Comparison of ENCODE assay signal across 14 cellular contexts in the genomic region with DNA sequence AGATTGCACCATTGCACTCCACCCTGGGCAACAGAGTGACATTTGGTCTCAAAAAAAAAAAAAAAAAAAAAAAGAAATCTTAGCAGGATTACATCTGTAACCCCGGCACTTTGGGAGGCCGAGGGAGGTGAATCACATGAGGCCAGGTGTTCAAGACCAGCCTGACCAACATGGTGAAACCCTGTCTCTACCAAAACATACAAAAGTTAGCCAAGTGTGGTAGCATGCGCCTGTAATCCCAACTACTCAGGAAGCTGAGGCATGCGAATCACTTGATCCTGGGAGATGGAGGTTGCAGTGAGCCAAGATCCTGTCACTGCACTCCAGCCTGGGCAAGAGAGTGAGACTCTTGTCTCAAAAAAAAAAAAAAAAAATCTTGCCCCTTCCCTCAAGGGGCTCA. TPM values are rescaled to one million over a fixed set of nuclear protein-coding genes. Genes with fewer than 3 reads are reported as not detected.
DNase-seq lines count a peak whose midpoint lies in the region; ATAC-seq and TF ChIP-seq lines count a peak whose summit lies in the region.
"Had no signal": no experiment of that assay in that cellular context is flagged by ENCODE, and none has a peak within 500 bp of the region (broad histone marks: within the 10 kb centered on the region; RNA-seq: fewer than 3 reads in every experiment).

No MANE protein-coding gene starts in this region.

- peak overlapping the region; percentile 65 for H3K27ac Mint-ChIP-seq in MCF 10A (ENCODE audit: low read depth, unreplicated experiment)
- peak overlapping the region; percentile 62 for H3K27ac Mint-ChIP-seq in activated CD8-positive, alpha-beta T cell treated with anti-CD3 and anti-CD28 coated beads, Interleukin-2, amount 10 ng/mL, durations not matched to agents 7 days and 5 days
- H3K27ac Mint-ChIP-seq in stimulated activated memory B cell treated with anti-CD40 and anti-IgM and Interleukin-4, amounts not matched to agents 10 μg/mL and 1 μg/mL and 100 μg/mL, for 72 hours = no peak overlapping the region

- H3K27me3 ChIP-seq in breast epithelium (no peaks in the 10 kb centered on the region), foreskin keratinocyte (no peaks in the 10 kb centered on the region)

- DNase-seq in MCF 10A (ENCODE audit: unreplicated experiment) (no peak), breast epithelium (ENCODE audit: low spot score in 2 of 2) (no peak), foreskin keratinocyte (peak in 1 of 2 donors; percentile 26), NCI-H69 (lab: John Stamatoyannopoulos, UW) (no peak)
- no peak for DNase-seq in activated CD8-positive, alpha-beta T cell treated with anti-CD3 and anti-CD28 coated beads, Interleukin-2, amount 10 ng/mL, durations not matched to agents 7 days and 5 days
- DNase-seq: ACHN; activated naive CD4-positive, alpha-beta T cell treated with anti-CD3 and anti-CD28 coated beads, Interleukin-2, amount 50 U/mL, for 16 hours; lower lobe of right lung had no signal

- no peaks in the 10 kb centered on the region for H3K36me3 ChIP-seq in breast epithelium
- H3K36me3 ChIP-seq: HAP-1, lower lobe of right lung had no signal

- H3K36me3 Mint-ChIP-seq in MCF 10A (ENCODE audit: insufficient read depth, unreplicated experiment) = no peaks in the 10 kb centered on the region
- peaks cover 42% of the 10 kb centered on the region for H3K36me3 Mint-ChIP-seq in activated CD8-positive, alpha-beta T cell treated with anti-CD3 and anti-CD28 coated beads, Interleukin-2, amount 10 ng/mL, durations not matched to agents 7 days and 5 days (ENCODE audit: low read depth)
- H3K36me3 Mint-ChIP-seq in stimulated activated memory B cell treated with anti-CD40 and anti-IgM and Interleukin-4, amounts not matched to agents 10 μg/mL and 1 μg/mL and 100 μg/mL, for 72 hours = no peaks in the 10 kb centered on the region

- no peaks in the 10 kb centered on the region for H3K27me3 Mint-ChIP-seq in MCF 10A (ENCODE audit: insufficient read depth, unreplicated experiment)
- H3K27me3 Mint-ChIP-seq in activated CD8-positive, alpha-beta T cell treated with anti-CD3 and anti-CD28 coated beads, Interleukin-2, amount 10 ng/mL, durations not matched to agents 7 days and 5 days (ENCODE audit: low read depth) = no peaks in the 10 kb centered on the region
- H3K27me3 Mint-ChIP-seq in stimulated activated memory B cell treated with anti-CD40 and anti-IgM and Interleukin-4, amounts not matched to agents 10 μg/mL and 1 μg/mL and 100 μg/mL, for 72 hours = peaks cover 24% of the 10 kb centered on the region

- H3K4me3 ChIP-seq in breast epithelium = no peak overlapping the region
- H3K4me3 ChIP-seq: HAP-1, lower lobe of right lung had no signal

- H3K4me1 Mint-ChIP-seq in MCF 10A (ENCODE audit: insufficient read depth, unreplicated experiment) = peaks cover 33% of the 10 kb centered on the region
- peaks cover 82% of the 10 kb centered on the region for H3K4me1 Mint-ChIP-seq in activated CD8-positive, alpha-beta T cell treated with anti-CD3 and anti-CD28 coated beads, Interleukin-2, amount 10 ng/mL, durations not matched to agents 7 days and 5 days (ENCODE audit: low read depth)
- no peaks in the 10 kb centered on the region for H3K4me1 Mint-ChIP-seq in stimulated activated memory B cell treated with anti-CD40 and anti-IgM and Interleukin-4, amounts not matched to agents 10 μg/mL and 1 μg/mL and 100 μg/mL, for 72 hours

- intact Hi-C loops in MCF 10A (cut with micrococcal nuclease) = no loop called here
- intact Hi-C loops in breast epithelium (cut with DNase I; ENCODE audit: low total_unique reads) = no loop called here

- no TSS peak for BruUV-seq in MCF 10A (replicated peaks; lab: Mats Ljungman, UMichigan)

- no peaks in the 10 kb centered on the region for H3K9me3 ChIP-seq in breast epithelium
- H3K9me3 ChIP-seq: HAP-1, lower lobe of right lung had no signal

- H3K27ac ChIP-seq in breast epithelium (no peak overlapping the region), foreskin keratinocyte (peak overlapping the region; percentile 100)

- POLR2A ChIA-PET in MCF 10A (lab: Yijun Ruan, JAX) = no interaction called here
- POLR2A ChIA-PET in activated CD8-positive, alpha-beta T cell treated with anti-CD3 and anti-CD28 coated beads, Interleukin-2, amount 10 ng/mL, durations not matched to agents 7 days and 5 days (lab: Charles Lee) = interaction anchor here (1.6 to 7.8 kb wide), 3 partner anchors 12 to 45 kb away, joined by 4 to 45 read pairs (median 7); no protein-coding TSS in a partner anchor

- H3K4me1 ChIP-seq in breast epithelium (no peaks in the 10 kb centered on the region), foreskin keratinocyte (peaks cover 47% of the 10 kb centered on the region)

- no peak overlapping the region for H3K4me3 Mint-ChIP-seq in MCF 10A (ENCODE audit: unreplicated experiment)
- no peak overlapping the region for H3K4me3 Mint-ChIP-seq in activated CD8-positive, alpha-beta T cell treated with anti-CD3 and anti-CD28 coated beads, Interleukin-2, amount 10 ng/mL, durations not matched to agents 7 days and 5 days
- H3K4me3 Mint-ChIP-seq in stimulated activated memory B cell treated with anti-CD40 and anti-IgM and Interleukin-4, amounts not matched to agents 10 μg/mL and 1 μg/mL and 100 μg/mL, for 72 hours = no peak overlapping the region
- H3K4me3 Mint-ChIP-seq: endodermal cell had no signal

- no peak for TF ChIP-seq CTCF in MCF 10A (IDR thresholded peaks at IDR 0.05; ENCODE audit: unreplicated experiment)
- no peak for TF ChIP-seq CTCF in breast epithelium (IDR thresholded peaks at IDR 0.05)
- TF ChIP-seq CTCF in foreskin keratinocyte (conservative IDR thresholded peaks at IDR 0.05) = no peak

- no peaks in the 10 kb centered on the region for H3K9me3 Mint-ChIP-seq in MCF 10A (ENCODE audit: unreplicated experiment)
- H3K9me3 Mint-ChIP-seq in activated CD8-positive, alpha-beta T cell treated with anti-CD3 and anti-CD28 coated beads, Interleukin-2, amount 10 ng/mL, durations not matched to agents 7 days and 5 days (ENCODE audit: insufficient read depth) = peaks cover 4% of the 10 kb centered on the region
- H3K9me3 Mint-ChIP-seq in stimulated activated memory B cell treated with anti-CD40 and anti-IgM and Interleukin-4, amounts not matched to agents 10 μg/mL and 1 μg/mL and 100 μg/mL, for 72 hours = no peaks in the 10 kb centered on the region
- H3K9me3 Mint-ChIP-seq: endodermal cell had no signal

- CTCF ChIA-PET in MCF 10A (lab: Yijun Ruan, JAX) = interaction anchor here (0.6 to 1.5 kb wide), 3 partner anchors 14 to 862 kb away, joined by 3 to 5 read pairs (median 3); no protein-coding TSS in a partner anchor
- CTCF ChIA-PET in activated CD8-positive, alpha-beta T cell treated with anti-CD3 and anti-CD28 coated beads, Interleukin-2, amount 10 ng/mL, durations not matched to agents 7 days and 5 days (lab: Charles Lee) = interaction anchor here (4.0 to 4.2 kb wide), 3 partner anchors 12 to 45 kb away, joined by 10 to 34 read pairs (median 17); no protein-coding TSS in a partner anchor

- ATAC-seq in activated CD8-positive, alpha-beta T cell treated with anti-CD3 and anti-CD28 coated beads, Interleukin-2, amount 10 ng/mL, durations not matched to agents 7 days and 5 days = no peak
- ATAC-seq in foreskin keratinocyte (no peak), HG02588 (IDR thresholded peaks at IDR 0.05; ENCODE audit: unreplicated experiment) (no peak), HG02938 (IDR thresholded peaks at IDR 0.05; ENCODE audit: unreplicated experiment) (no peak)
- ATAC-seq in stimulated activated memory B cell treated with anti-CD40 and anti-IgM and Interleukin-4, amounts not matched to agents 10 μg/mL and 1 μg/mL and 100 μg/mL, for 72 hours = no peak
- ATAC-seq: lower lobe of right lung had no signal

- no peak for TF ChIP-seq POLR2A in breast epithelium (IDR thresholded peaks at IDR 0.05)

RNA-seq across cellular contexts. Expression of a gene that starts 40.4 kb away (rescaled TPM):
- total RNA-seq in MCF 10A (2022) (not detected in 2 replicates), breast epithelium (under 1 TPM in 2 of 3 donors, not detected in 1; 0.15 to 0.80 TPM), foreskin keratinocyte (not detected in 2 replicates)
- total RNA-seq in activated CD8-positive, alpha-beta T cell treated with anti-CD3 and anti-CD28 coated beads, Interleukin-2, amount 10 ng/mL, durations not matched to agents 7 days and 5 days = 1 to 10 TPM; 4.1 to 4.4 TPM
- polyA plus RNA-seq in foreskin keratinocyte = not detected in 2 replicates
- total RNA-seq: endodermal cell, RPMI7951 had no signal
